Comparison of ENCODE assay signal across 25 cellular contexts in the genomic region with DNA sequence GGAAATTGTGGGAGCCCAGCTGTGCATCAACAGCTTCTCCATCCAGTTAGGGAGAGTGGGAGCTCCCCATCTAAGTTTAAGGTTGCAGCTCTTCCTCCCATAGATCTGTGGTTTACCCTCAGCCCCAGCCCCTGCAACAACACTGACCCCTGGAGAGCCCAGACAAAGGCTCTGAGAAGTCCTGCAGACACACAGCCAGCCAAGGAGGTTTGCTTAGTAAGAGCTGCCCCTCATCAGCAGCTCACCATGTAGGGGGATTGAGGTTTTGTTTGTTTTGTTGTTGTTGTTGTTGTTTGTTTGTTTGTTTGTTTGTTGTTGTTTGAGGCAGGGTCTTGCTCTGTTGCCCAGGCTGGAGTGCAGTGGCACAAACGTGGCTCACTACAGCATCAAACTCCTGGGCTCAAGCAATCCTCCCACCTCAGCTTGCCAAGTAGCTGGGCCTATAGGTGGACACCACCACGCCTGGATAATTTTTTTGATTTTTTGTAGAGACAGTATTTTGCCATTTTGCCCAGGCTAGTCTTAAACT.
DNase-seq lines count a peak whose midpoint lies in the region; ATAC-seq and TF ChIP-seq lines count a peak whose summit lies in the region.
"Had no signal": no experiment of that assay in that cellular context is flagged by ENCODE, and none has a peak within 500 bp of the region (broad histone marks: within the 10 kb centered on the region; RNA-seq: fewer than 3 reads in every experiment).

No MANE protein-coding gene starts in this region.

- H3K36me3 ChIP-seq in smooth muscle cell (ENCODE audit: low read depth) (no peaks in the 10 kb centered on the region), GM23248 (ENCODE audit: low read depth) (no peaks in the 10 kb centered on the region)
- H3K36me3 ChIP-seq: thyroid gland had no signal

- CTCF ChIA-PET in WTC11 (lab: Charles Lee), result no interaction called here

- in situ Hi-C loops in GM23248 (cut with MboI), result no loop called here

- H3K27ac Mint-ChIP-seq in activated naive CD4-positive, alpha-beta T cell treated with anti-CD3 and anti-CD28 coated beads, Interleukin-2, amount 50 U/mL, for 72 hours, result peak overlapping the region; percentile 8 to 87
- H3K27ac Mint-ChIP-seq in WTC11 (no peak overlapping the region), naive B cell (peak overlapping the region in 5 of 6 donors; percentile 27 to 82 (median 75))
- H3K27ac Mint-ChIP-seq: H9 had no signal

- H3K4me3 Mint-ChIP-seq in WTC11, result no peak overlapping the region
- no peak overlapping the region for H3K4me3 Mint-ChIP-seq in naive B cell
- H3K4me3 Mint-ChIP-seq: activated naive CD4-positive, alpha-beta T cell treated with anti-CD3 and anti-CD28 coated beads, Interleukin-2, amount 50 U/mL, for 24 hours; H9 had no signal

- peaks cover 0 to 11% of the 10 kb centered on the region in 2 donors for H3K36me3 Mint-ChIP-seq in activated naive CD4-positive, alpha-beta T cell treated with anti-CD3 and anti-CD28 coated beads, Interleukin-2, amount 50 U/mL, for 72 hours
- H3K36me3 Mint-ChIP-seq in WTC11 (no peaks in the 10 kb centered on the region), naive B cell (peaks cover 5 to 17% of the 10 kb centered on the region in 2 donors)

- ATAC-seq in activated naive CD4-positive, alpha-beta T cell treated with anti-CD3 and anti-CD28 coated beads, Interleukin-2, amount 50 U/mL, for 72 hours, result no peak
- ATAC-seq in WTC11 (no peak), naive B cell (ENCODE audit: low read depth in 2 of 2) (no peak), GM21723 (IDR thresholded peaks at IDR 0.05; ENCODE audit: unreplicated experiment) (no peak)
- ATAC-seq: left ventricle myocardium superior had no signal

- H3K4me2 ChIP-seq in smooth muscle cell, result no peak overlapping the region
- no peak overlapping the region for H3K4me2 ChIP-seq in GM23248 (ENCODE audit: unreplicated experiment)

- no peaks in the 10 kb centered on the region for H3K27me3 Mint-ChIP-seq in WTC11 (ENCODE audit: low read depth)
- no peaks in the 10 kb centered on the region for H3K27me3 Mint-ChIP-seq in naive B cell
- H3K27me3 Mint-ChIP-seq: activated naive CD4-positive, alpha-beta T cell treated with anti-CD3 and anti-CD28 coated beads, Interleukin-2, amount 50 U/mL, for 24 hours had no signal

- peaks cover 11% of the 10 kb centered on the region for H3K4me1 Mint-ChIP-seq in WTC11
- peaks cover 42 to 63% (median 61%) of the 10 kb centered on the region in 3 donors for H3K4me1 Mint-ChIP-seq in naive B cell

- peak overlapping the region; percentile 87 for H3K27ac ChIP-seq in smooth muscle cell (ENCODE audit: low read depth)
- H3K27ac ChIP-seq in GM23248, result no peak overlapping the region
- H3K27ac ChIP-seq: dorsolateral prefrontal cortex, neutrophil, SJSA1, thyroid gland had no signal

- no peaks in the 10 kb centered on the region for H3K9me3 ChIP-seq in smooth muscle cell (replicated peaks; ENCODE audit: low read depth)
- no peaks in the 10 kb centered on the region for H3K9me3 ChIP-seq in GM23248 (ENCODE audit: low read depth)
- H3K9me3 ChIP-seq: neutrophil, SJSA1, spleen, thyroid gland had no signal

- DNase-seq in activated naive CD4-positive, alpha-beta T cell treated with anti-CD3 and anti-CD28 coated beads, Interleukin-2, amount 50 U/mL, for 72 hours (ENCODE audit: low spot score in 2 of 2), result no peak
- DNase-seq in activated naive CD4-positive, alpha-beta T cell treated with Interleukin-2 at 50 U/mL for 16 hours, result no peak
- no peak for DNase-seq in WTC11 (ENCODE audit: low spot score)
- DNase-seq in naive B cell, result no peak
- DNase-seq in smooth muscle cell (lab: John Stamatoyannopoulos, UW; ENCODE audit: unreplicated experiment), result no peak
- no peak for DNase-seq in GM23248
- DNase-seq in NCI-H1092 treated with DMSO at 0.1 percent for 48 hours (lab: John Stamatoyannopoulos, UW), result no peak
- DNase-seq: C1 segment of cervical spinal cord; DMS79 treated with DMSO at 0.1 percent for 48 hours; dorsolateral prefrontal cortex; H9; islet precursor cell; left ventricle myocardium superior; NCI-H1048; NCI-H187 treated with DMSO at 0.1 percent for 48 hours; NCI-H2227 treated with DMSO at 0.1 percent for 48 hours; retina; spleen; stimulated activated CD4-positive, alpha-beta T cell treated with anti-CD3 and anti-CD28 coated beads, Interleukin-4, amount 100 ng/mL, for 1 hour; stimulated activated naive CD4-positive, alpha-beta T cell treated with Interleukin-2 at 50 U/mL for 16 hours; thyroid gland had no signal

- H3K27me3 ChIP-seq in smooth muscle cell (ENCODE audit: low read depth), result no peaks in the 10 kb centered on the region
- H3K27me3 ChIP-seq in GM23248 (replicated peaks; ENCODE audit: insufficient read depth), result no peaks in the 10 kb centered on the region
- H3K27me3 ChIP-seq: dorsolateral prefrontal cortex, neutrophil, SJSA1, spleen, thyroid gland had no signal

- H3K79me2 ChIP-seq in smooth muscle cell (ENCODE audit: low read depth) (no peaks in the 10 kb centered on the region), GM23248 (ENCODE audit: insufficient read depth) (no peaks in the 10 kb centered on the region)

- 96% methylated on average over 2 of the region's 2 CpGs for WGBS in smooth muscle cell (ENCODE audit: low lambda C conversion rate)
- WGBS in GM23248 (ENCODE audit: low coverage in 1 of 2, low lambda C conversion rate in 2 of 2, missing lambda C conversion rate in 2 of 2), 2 experiments, result 96 to 100% methylated on average over 2 of the region's 2 CpGs

- H2AFZ ChIP-seq in smooth muscle cell (ENCODE audit: low read depth) (no peak overlapping the region), GM23248 (no peak overlapping the region)

- peaks cover 14% of the 10 kb centered on the region for H4K20me1 ChIP-seq in smooth muscle cell (ENCODE audit: low read depth)
- H4K20me1 ChIP-seq in GM23248 (ENCODE audit: insufficient read depth), result no peaks in the 10 kb centered on the region

- TF ChIP-seq CTCF in WTC11 (IDR thresholded peaks at IDR 0.05) (no peak), smooth muscle cell (IDR thresholded peaks at IDR 0.05; ENCODE audit: borderline replicate concordance, insufficient read depth, poor library complexity, severe bottlenecking) (no peak)

- no peaks in the 10 kb centered on the region for H3K9me3 Mint-ChIP-seq in activated naive CD4-positive, alpha-beta T cell treated with anti-CD3 and anti-CD28 coated beads, Interleukin-2, amount 50 U/mL, for 72 hours
- H3K9me3 Mint-ChIP-seq in WTC11 (no peaks in the 10 kb centered on the region), naive B cell (no peaks in the 10 kb centered on the region)
- H3K9me3 Mint-ChIP-seq: activated naive CD4-positive, alpha-beta T cell treated with anti-CD3 and anti-CD28 coated beads, Interleukin-2, amount 50 U/mL, for 24 hours; H9 had no signal

- H3F3A ChIP-seq in smooth muscle cell (ENCODE audit: low read depth) (peaks cover 37% of the 10 kb centered on the region), GM23248 (ENCODE audit: insufficient read depth) (peaks cover 37% of the 10 kb centered on the region)

- H3K4me1 ChIP-seq in smooth muscle cell (ENCODE audit: low read depth) (peaks cover 21% of the 10 kb centered on the region), GM23248 (ENCODE audit: insufficient read depth) (peaks cover 42% of the 10 kb centered on the region)

- no peak overlapping the region for H3K4me3 ChIP-seq in smooth muscle cell
- H3K4me3 ChIP-seq in GM23248, result no peak overlapping the region
- H3K4me3 ChIP-seq: dorsolateral prefrontal cortex, SJSA1, spleen, thyroid gland had no signal

- no peaks in the 10 kb centered on the region for H3K9me2 ChIP-seq in GM23248 (ENCODE audit: insufficient read depth)

- POLR2A ChIA-PET in WTC11 (lab: Charles Lee), result no interaction called here

- H3K9ac ChIP-seq in smooth muscle cell (ENCODE audit: low read depth), result no peak overlapping the region
- no peak overlapping the region for H3K9ac ChIP-seq in GM23248

TF ChIP-seq in WTC11, 78 proteins besides CTCF, POLR2A, EP300 and RAD21:
- TF ChIP-seq GABPB1 (CRISPR knock-in tag; IDR thresholded peaks at IDR 0.05) (no peak), ZNF121 (CRISPR knock-in tag; IDR thresholded peaks at IDR 0.05) (peak; percentile 57; the same call in 1 of the 2 replicates)
